ENCODE assay signal across 1 cellular context in genomic region chrX:153336988-153337387, GRCh38.
TF ChIP-seq lines count a peak whose summit lies in the region.

No MANE protein-coding gene starts in this region.

TF ChIP-seq in IMR-90, 13 proteins besides CTCF, POLR2A, EP300 and RAD21:
- TF ChIP-seq USF2 (IDR thresholded peaks at IDR 0.05; ENCODE audit: low read depth, low read length) (no peak), FOS (IDR thresholded peaks at IDR 0.05; ENCODE audit: low read depth, low read length) (no peak), NFE2L2 (IDR thresholded peaks at IDR 0.05; ENCODE audit: low read depth, low read length) (no peak), RCOR1 (IDR thresholded peaks at IDR 0.05; ENCODE audit: insufficient replicate concordance, low read length) (no peak), ELK1 (IDR thresholded peaks at IDR 0.05; ENCODE audit: borderline replicate concordance, low read depth, low read length) (no peak), CEBPB (IDR thresholded peaks at IDR 0.05; ENCODE audit: low read depth, low read length) (no peak), MAFK (IDR thresholded peaks at IDR 0.05; ENCODE audit: low read depth, low read length) (no peak), MAZ (IDR thresholded peaks at IDR 0.05; ENCODE audit: borderline replicate concordance, low read depth, low read length) (no peak), CHD1 (IDR thresholded peaks at IDR 0.05; ENCODE audit: low read depth, low read length) (no peak), RFX5 (IDR thresholded peaks at IDR 0.05; ENCODE audit: low read depth, low read length) (no peak), SMC3 (IDR thresholded peaks at IDR 0.05; ENCODE audit: low read depth, low read length) (no peak), MXI1 (IDR thresholded peaks at IDR 0.05; ENCODE audit: borderline replicate concordance, low read depth, low read length) (no peak)
TF ChIP-seq in IMR-90: peak in this region for 0.
